17 cellular contexts compared by ENCODE assay signal in the genomic region with DNA sequence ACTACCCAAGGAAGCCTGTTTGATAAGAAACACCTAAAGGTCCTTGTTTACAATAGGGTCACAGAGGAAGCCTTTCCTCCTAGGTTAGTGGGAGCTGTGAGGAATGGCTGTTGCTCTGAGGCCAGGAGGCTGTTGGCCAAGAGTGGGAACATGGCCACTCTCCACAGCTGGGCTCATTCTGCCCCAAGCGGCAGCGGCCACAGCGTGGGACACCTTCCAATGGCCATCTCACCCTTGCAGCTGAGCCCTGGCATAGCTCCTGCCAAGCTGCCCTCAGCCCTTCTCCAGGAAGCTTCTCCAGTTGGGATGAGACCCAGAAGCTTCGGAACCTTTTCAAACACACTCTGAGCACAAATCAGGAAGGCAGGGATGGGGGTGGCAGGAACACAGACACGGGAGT.
DNase-seq lines count a peak whose midpoint lies in the region; ATAC-seq and TF ChIP-seq lines count a peak whose summit lies in the region.
"Had no signal": no experiment of that assay in that cellular context is flagged by ENCODE, and none has a peak within 500 bp of the region (broad histone marks: within the 10 kb centered on the region; RNA-seq: fewer than 3 reads in every experiment).

No MANE protein-coding gene starts in this region.

- peaks cover 31% of the 10 kb centered on the region for H3K79me2 ChIP-seq in PC-9 (ENCODE audit: low read depth)

- H4K20me1 ChIP-seq in PC-9 (ENCODE audit: insufficient read depth), result no peaks in the 10 kb centered on the region

- H3K27me3 ChIP-seq in CD4-positive, alpha-beta memory T cell (ENCODE audit: insufficient read depth, low read length), result no peaks in the 10 kb centered on the region
- H3K27me3 ChIP-seq in PC-9 (ENCODE audit: insufficient read depth, low read depth), result no peaks in the 10 kb centered on the region
- H3K27me3 ChIP-seq: adrenal gland, gastroesophageal sphincter had no signal

- no peak for TF ChIP-seq CTCF in PC-9 (conservative IDR thresholded peaks at IDR 0.05)
- TF ChIP-seq CTCF in fibroblast of mammary gland (conservative IDR thresholded peaks at IDR 0.05; ENCODE audit: control insufficient read depth, insufficient read depth, low read depth, low read length), result peak; percentile 3

- H3K4me2 ChIP-seq in PC-9, result peak overlapping the region; percentile 70

- H3K36me3 Mint-ChIP-seq in CD4-positive, alpha-beta memory T cell, result peaks cover 0 to 63% of the 10 kb centered on the region in 2 donors

- intact Hi-C loops in CD4-positive, alpha-beta memory T cell (cut with micrococcal nuclease), result no loop called here
- intact Hi-C loops in PC-9 (cut with micrococcal nuclease; ENCODE audit: unreplicated experiment), result loop anchor here (2.0 kb wide), 1 partner anchor 24 kb away; no protein-coding TSS in a partner anchor

- H3K27ac ChIP-seq in CD4-positive, alpha-beta memory T cell (ENCODE audit: low read depth, low read length), result no peak overlapping the region
- H3K27ac ChIP-seq in PC-9, result peak overlapping the region; percentile 89
- H3K27ac ChIP-seq: adrenal gland, gastroesophageal sphincter, VCaP had no signal

- peaks cover 71% of the 10 kb centered on the region for H3K4me1 ChIP-seq in CD4-positive, alpha-beta memory T cell (ENCODE audit: insufficient read depth, low read length)
- peaks cover 69% of the 10 kb centered on the region for H3K4me1 ChIP-seq in PC-9 (replicated peaks; ENCODE audit: insufficient read depth)
- H3K4me1 ChIP-seq: adrenal gland, gastroesophageal sphincter had no signal

- H3K4me3 ChIP-seq in CD4-positive, alpha-beta memory T cell (ENCODE audit: low read length in 2 of 2), result no peak overlapping the region
- H3K4me3 ChIP-seq in PC-9, result no peak overlapping the region
- no peak overlapping the region for H3K4me3 ChIP-seq in fibroblast of mammary gland (ENCODE audit: control insufficient read depth, low read depth, low read length)
- H3K4me3 ChIP-seq: adrenal gland, gastroesophageal sphincter, K562 had no signal

- DNase-seq in CD4-positive, alpha-beta memory T cell, result no peak
- DNase-seq in PC-9 (no peak), fibroblast of mammary gland (ENCODE audit: low read depth) (peak; percentile 5), pons (ENCODE audit: low spot score) (peak; percentile 77), SIG-M5 (lab: John Stamatoyannopoulos, UW) (no peak), NCI-H345 treated with DMSO at 0.1 percent for 48 hours (lab: John Stamatoyannopoulos, UW; ENCODE audit: unreplicated experiment) (no peak)
- DNase-seq: activated CD8-positive, alpha-beta memory T cell treated with anti-CD3 and anti-CD28 coated beads, Interleukin-2, amount 50 U/mL, for 48 hours; adrenal gland; CD4-positive, alpha-beta T cell; kidney; NCI-H146; NCI-H748 treated with DMSO at 0.1 percent for 48 hours had no signal

- TSS peak; percentile 38 for BruUV-seq in PC-9 (replicated peaks; lab: Mats Ljungman, UMichigan)

- no peaks in the 10 kb centered on the region for H3K27me3 Mint-ChIP-seq in CD4-positive, alpha-beta memory T cell
- H3K27me3 Mint-ChIP-seq: CD4-positive, alpha-beta T cell had no signal

- no peak for ATAC-seq in GM18868 (IDR thresholded peaks at IDR 0.05; ENCODE audit: unreplicated experiment)
- ATAC-seq in GM21390 (IDR thresholded peaks at IDR 0.05; ENCODE audit: unreplicated experiment), result no peak
- ATAC-seq: gastroesophageal sphincter, K562 had no signal

- peaks cover 38 to 77% (median 65%) of the 10 kb centered on the region in 4 donors for H3K4me1 Mint-ChIP-seq in CD4-positive, alpha-beta memory T cell

- no peak overlapping the region for H3K4me3 Mint-ChIP-seq in CD4-positive, alpha-beta memory T cell
- H3K4me3 Mint-ChIP-seq: CD4-positive, alpha-beta T cell had no signal

- CTCF ChIA-PET in CD4-positive, alpha-beta memory T cell (lab: Charles Lee; ENCODE audit: partially characterized antibody), result no interaction called here
- CTCF ChIA-PET in PC-9 (lab: Charles Lee), result no interaction called here

- H3K36me3 ChIP-seq in CD4-positive, alpha-beta memory T cell (ENCODE audit: insufficient read depth, low read length), result no peaks in the 10 kb centered on the region
- H3K36me3 ChIP-seq in PC-9 (ENCODE audit: low read depth), result peaks cover 6% of the 10 kb centered on the region
- H3K36me3 ChIP-seq: adrenal gland, gastroesophageal sphincter had no signal

- H3K9me3 ChIP-seq in CD4-positive, alpha-beta memory T cell (ENCODE audit: control insufficient read depth in 1 of 2, low read length in 2 of 2), result no peaks in the 10 kb centered on the region
- no peaks in the 10 kb centered on the region for H3K9me3 ChIP-seq in PC-9 (ENCODE audit: insufficient read depth, low read depth)
- H3K9me3 ChIP-seq: adrenal gland, gastroesophageal sphincter had no signal

- H3K9me2 ChIP-seq in PC-9 (ENCODE audit: insufficient read depth), result no peaks in the 10 kb centered on the region

- no peak overlapping the region for H2AFZ ChIP-seq in PC-9

- H3F3A ChIP-seq in PC-9 (ENCODE audit: insufficient read depth, low read depth), result peaks cover 32% of the 10 kb centered on the region

- H3K27ac Mint-ChIP-seq in CD4-positive, alpha-beta memory T cell, result peak overlapping the region in 4 of 7 donors; percentile 72 to 92 (median 86)

- H3K9me3 Mint-ChIP-seq in CD4-positive, alpha-beta memory T cell, result no peaks in the 10 kb centered on the region
- H3K9me3 Mint-ChIP-seq: CD4-positive, alpha-beta T cell had no signal

- POLR2A ChIA-PET in CD4-positive, alpha-beta memory T cell (lab: Charles Lee; ENCODE audit: partially characterized antibody), result interaction anchor here (0.5 kb wide), 1 partner anchor 9 kb away, joined by 4 read pairs; no protein-coding TSS in a partner anchor
- POLR2A ChIA-PET in PC-9 (lab: Charles Lee; ENCODE audit: unreplicated experiment), result no interaction called here

Comparison
In these comparisons a context has a peak if more than half of its experiments do, and no peak if none do; other contexts are left out.
1. DNase-seq: peak in fibroblast of mammary gland (single experiment) and pons (single experiment); none in CD4-positive, alpha-beta memory T cell (0 of 5), PC-9 (0 of 2), SIG-M5 (single experiment) and NCI-H345 treated with DMSO at 0.1 percent for 48 hours (single experiment).